30 cellular contexts compared by ENCODE assay signal in the genomic region with DNA sequence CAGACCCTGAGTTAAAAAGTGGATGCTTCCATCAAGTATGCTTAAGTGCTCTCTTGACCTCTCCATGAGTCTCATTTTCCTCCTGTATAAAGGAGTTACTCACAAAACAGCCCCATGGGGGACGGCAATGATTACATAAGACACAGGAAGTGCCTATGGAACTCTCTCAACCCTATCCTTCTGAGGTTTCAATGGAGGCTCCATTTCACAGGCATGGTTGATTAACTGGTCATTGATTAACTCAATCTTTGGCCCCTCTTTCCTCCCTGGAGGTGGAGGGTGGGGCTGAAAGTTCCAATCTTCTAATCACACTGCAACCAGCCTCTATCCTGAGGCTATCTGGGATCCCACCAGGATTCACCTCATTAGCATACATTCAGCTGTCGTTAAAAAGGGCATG. TPM values are rescaled to one million over a fixed set of nuclear protein-coding genes. Genes with fewer than 3 reads are reported as not detected.
DNase-seq lines count a peak whose midpoint lies in the region; ATAC-seq and TF ChIP-seq lines count a peak whose summit lies in the region.
"Had no signal": no experiment of that assay in that cellular context is flagged by ENCODE, and none has a peak within 500 bp of the region (broad histone marks: within the 10 kb centered on the region; RNA-seq: fewer than 3 reads in every experiment).

No MANE protein-coding gene starts in this region.

- H3K27me3 ChIP-seq in Karpas-422 (ENCODE audit: low read length) (no peaks in the 10 kb centered on the region), endodermal cell (ENCODE audit: control insufficient read depth, insufficient read depth, low read length, poor library complexity, severe bottlenecking) (no peaks in the 10 kb centered on the region)
- H3K27me3 ChIP-seq: esophagus muscularis mucosa, thyroid gland had no signal

- H3K9ac ChIP-seq in Karpas-422 (ENCODE audit: low read length) (no peak overlapping the region), endodermal cell (ENCODE audit: extremely low read depth, low read length, poor library complexity, severe bottlenecking) (no peak overlapping the region)
- H3K9ac ChIP-seq: KMS-11 had no signal

- H3K4me3 Mint-ChIP-seq in endodermal cell: no peak overlapping the region
- no peak overlapping the region for H3K4me3 Mint-ChIP-seq in immature natural killer cell
- H3K4me3 Mint-ChIP-seq: activated B cell treated with CpG ODN at 0.5 μM for 24 hours; brain; CD4-positive, alpha-beta T cell had no signal

- H3K9me3 ChIP-seq in Karpas-422 (ENCODE audit: low read length) (no peaks in the 10 kb centered on the region), endodermal cell (ENCODE audit: control insufficient read depth, low read length) (peaks cover 19% of the 10 kb centered on the region)
- H3K9me3 ChIP-seq: esophagus muscularis mucosa, thyroid gland had no signal

- peaks cover 16% of the 10 kb centered on the region for H3K4me1 Mint-ChIP-seq in endodermal cell
- no peaks in the 10 kb centered on the region for H3K4me1 Mint-ChIP-seq in immature natural killer cell
- H3K4me1 Mint-ChIP-seq: activated B cell treated with CpG ODN at 0.5 μM for 24 hours, brain had no signal

- no peaks in the 10 kb centered on the region for H3K9me2 ChIP-seq in Karpas-422 (replicated peaks; ENCODE audit: insufficient read depth, low read length)

- no peaks in the 10 kb centered on the region for H3K36me3 ChIP-seq in Karpas-422 (ENCODE audit: insufficient read depth, low read length)
- no peaks in the 10 kb centered on the region for H3K36me3 ChIP-seq in endodermal cell (ENCODE audit: control insufficient read depth, insufficient read depth, low read length)
- H3K36me3 ChIP-seq: esophagus muscularis mucosa, thyroid gland had no signal

- DNase-seq in DMS53 treated with DMSO at 0.1 percent for 48 hours (lab: John Stamatoyannopoulos, UW; ENCODE audit: unreplicated experiment) (peak; percentile 29), Karpas-422 (no peak), endodermal cell (no peak), immature natural killer cell (no peak), dermis blood vessel endothelial cell (no peak), omental fat pad (ENCODE audit: low spot score) (no peak), SW 1271 (lab: John Stamatoyannopoulos, UW) (no peak)
- DNase-seq: activated B cell treated with CpG ODN at 0.5 μM for 24 hours; activated CD4-positive, alpha-beta T cell treated with anti-CD3 and anti-CD28 coated beads, Interleukin-2, amount 50 U/mL, for 4 hours; activated CD8-positive, alpha-beta memory T cell treated with anti-CD3 and anti-CD28 coated beads, Interleukin-2, amount 50 U/mL, for 4 hours; CD4-positive, alpha-beta T cell; DMS79; effector CD8-positive, alpha-beta T cell; H7; NCI-H1092; NCI-H2081; NCI-H524; stimulated activated CD4-positive, alpha-beta T cell treated with anti-CD3 and anti-CD28 coated beads, Interleukin-2, amount 100 ng/mL, for 48 hours; stimulated activated naive CD4-positive, alpha-beta T cell treated with Interleukin-2 at 50 U/mL for 16 hours; thyroid gland had no signal

- no peak overlapping the region for H3K4me3 ChIP-seq in Karpas-422 (ENCODE audit: low read length)
- H3K4me3 ChIP-seq in endodermal cell (ENCODE audit: low read length): peak overlapping the region; percentile 45
- H3K4me3 ChIP-seq: esophagus muscularis mucosa, lung, smooth muscle cell, thyroid gland had no signal

- TF ChIP-seq CTCF in endodermal cell (conservative IDR thresholded peaks at IDR 0.05) (no peak), omental fat pad (IDR thresholded peaks at IDR 0.05) (no peak)

- H3K4me2 ChIP-seq in Karpas-422 (ENCODE audit: low read depth, low read length, poor library complexity, severe bottlenecking): peak overlapping the region; percentile 23
- H3K4me2 ChIP-seq: KMS-11, smooth muscle cell had no signal

- H3K27me3 Mint-ChIP-seq in endodermal cell (ENCODE audit: insufficient read depth): no peaks in the 10 kb centered on the region
- H3K27me3 Mint-ChIP-seq in immature natural killer cell (ENCODE audit: low read depth in 3 of 3): peaks cover 0 to 4% (median 0%) of the 10 kb centered on the region in 3 donors
- H3K27me3 Mint-ChIP-seq: activated B cell treated with CpG ODN at 0.5 μM for 24 hours had no signal

- H3K27ac Mint-ChIP-seq in endodermal cell (no peak overlapping the region), immature natural killer cell (no peak overlapping the region)
- H3K27ac Mint-ChIP-seq: activated B cell treated with CpG ODN at 0.5 μM for 24 hours; brain; CD4-positive, alpha-beta T cell had no signal

- H3K9me3 Mint-ChIP-seq in endodermal cell (peaks cover 19% of the 10 kb centered on the region), immature natural killer cell (no peaks in the 10 kb centered on the region)
- H3K9me3 Mint-ChIP-seq: activated B cell treated with CpG ODN at 0.5 μM for 24 hours; brain; CD4-positive, alpha-beta T cell had no signal

- H3K27ac ChIP-seq in Karpas-422 (ENCODE audit: low read length) (no peak overlapping the region), endodermal cell (ENCODE audit: low read depth, low read length) (no peak overlapping the region)
- H3K27ac ChIP-seq: esophagus muscularis mucosa, KMS-11, thyroid gland had no signal

- ATAC-seq in GM19043 (IDR thresholded peaks at IDR 0.05; ENCODE audit: low read depth, unreplicated experiment) (peak; percentile 66), omental fat pad (ENCODE audit: low FRiP score) (no peak)
- ATAC-seq: SK-N-SH treated with all-trans-retinoic acid at 6 μM for 48 hours had no signal

- no peaks in the 10 kb centered on the region for H3K36me3 Mint-ChIP-seq in endodermal cell (ENCODE audit: low read depth)
- no peaks in the 10 kb centered on the region for H3K36me3 Mint-ChIP-seq in immature natural killer cell
- H3K36me3 Mint-ChIP-seq: brain had no signal

- H4K20me1 ChIP-seq in Karpas-422 (ENCODE audit: insufficient read depth, low read depth, low read length): no peaks in the 10 kb centered on the region

- no peak overlapping the region for H2AFZ ChIP-seq in Karpas-422 (ENCODE audit: low read length)

- H3K4me1 ChIP-seq in Karpas-422 (ENCODE audit: low read length) (peaks cover 20% of the 10 kb centered on the region), endodermal cell (ENCODE audit: control insufficient read depth, insufficient read depth, low read length) (no peaks in the 10 kb centered on the region)
- H3K4me1 ChIP-seq: thyroid gland had no signal

- WGBS in endodermal cell (ENCODE audit: insufficient coverage in 1 of 2, insufficient read length in 1 of 2), 2 experiments: 71 to 82% methylated on average over 1 to 2 of the region's 2 CpGs

- no peaks in the 10 kb centered on the region for H3K79me2 ChIP-seq in Karpas-422 (ENCODE audit: low read length)

RNA-seq across cellular contexts. Expression of a gene that starts 29.3 kb away (rescaled TPM):
- not detected in 2 replicates for total RNA-seq in Karpas-422 (2014; rRNA removed; shearing (Covaris generic); ENCODE audit: low replicate concordance)
- total RNA-seq in endodermal cell (not detected), dermis blood vessel endothelial cell (not detected in 2 replicates), omental fat pad (not detected)
- polyA plus RNA-seq in endodermal cell (2013, experiment 1 of 2): not detected
- not detected for polyA plus RNA-seq in endodermal cell (2013, experiment 2 of 2)
- not detected for polyA plus RNA-seq in immature natural killer cell
- total RNA-seq: activated B cell treated with CpG ODN at 0.5 μM for 24 hours; CD4-positive, alpha-beta T cell; esophagus muscularis mucosa; frontal cortex; H7; lung; pulmonary artery endothelial cell; smooth muscle cell; thyroid gland had no signal
- polyA plus RNA-seq: keratinocyte, lung, smooth muscle cell had no signal

RNA-seq across cellular contexts. Expression of a gene that starts 48.1 kb away (rescaled TPM):
- not detected in 2 replicates for total RNA-seq in Karpas-422 (2014; rRNA removed; shearing (Covaris generic); ENCODE audit: low replicate concordance)
- total RNA-seq in endodermal cell (not detected), dermis blood vessel endothelial cell (not detected in 2 replicates), omental fat pad (not detected)
- polyA plus RNA-seq in endodermal cell (2013, experiment 1 of 2): not detected
- polyA plus RNA-seq in endodermal cell (2013, experiment 2 of 2): not detected
- polyA plus RNA-seq in immature natural killer cell: not detected
- total RNA-seq: activated B cell treated with CpG ODN at 0.5 μM for 24 hours; CD4-positive, alpha-beta T cell; esophagus muscularis mucosa; frontal cortex; H7; lung; pulmonary artery endothelial cell; smooth muscle cell had no signal
- polyA plus RNA-seq: keratinocyte, lung, smooth muscle cell had no signal
